Comparison of ENCODE assay signal across 8 cellular contexts in genomic region chr1:109619405-109619654, GRCh38. TPM values are rescaled to one million over a fixed set of nuclear protein-coding genes. Genes with fewer than 3 reads are reported as not detected.
DNase-seq lines count a peak whose midpoint lies in the region; ATAC-seq lines count a peak whose summit lies in the region.

Gene GNAT2 (minus strand): TSS chr1:109619616. CDS start chr1:109612870, 6,746 bp downstream.

- DNase-seq in central memory CD8-positive, alpha-beta T cell (ENCODE audit: low spot score in 2 of 2) = no peak
- DNase-seq in DMS 273 (lab: John Stamatoyannopoulos, UW; ENCODE audit: unreplicated experiment) (no peak), NCI-H774 (lab: John Stamatoyannopoulos, UW) (no peak), OCI-M2 (lab: John Stamatoyannopoulos, UW; ENCODE audit: unreplicated experiment) (no peak)

- H3K27me3 ChIP-seq in ACC112 (ENCODE audit: insufficient read depth, low read length) (no peaks in the 10 kb centered on the region), HUES64 (ENCODE audit: insufficient read depth, low read length) (no peaks in the 10 kb centered on the region), muscle layer of duodenum (ENCODE audit: low read depth, low read length) (no peaks in the 10 kb centered on the region)

- peak within 1 kb of the TSS; percentile 99 for H3K27ac Mint-ChIP-seq in central memory CD8-positive, alpha-beta T cell (ENCODE audit: low read depth)

- no peak for ATAC-seq in central memory CD8-positive, alpha-beta T cell (replicated peaks; ENCODE audit: extremely low read depth, poor library complexity, severe bottlenecking)
- no peak for ATAC-seq in GM19351 (IDR thresholded peaks at IDR 0.05; ENCODE audit: unreplicated experiment)

- H3K36me3 ChIP-seq in ACC112 (ENCODE audit: insufficient read depth, low read length) (no peaks in the 10 kb centered on the region), HUES64 (ENCODE audit: insufficient read depth, low read length) (no peaks in the 10 kb centered on the region), muscle layer of duodenum (ENCODE audit: control insufficient read depth in 1 of 2, insufficient read depth in 2 of 2, low read length in 2 of 2) (peaks cover 0 to 7% of the 10 kb centered on the region in 2 donors)

- H3K4me1 Mint-ChIP-seq in central memory CD8-positive, alpha-beta T cell = peaks cover 52% of the 10 kb centered on the region

- H3K4me1 ChIP-seq in ACC112 (ENCODE audit: control insufficient read depth, insufficient read depth, low read length, unreplicated experiment) (peaks cover 56% of the 10 kb centered on the region), HUES64 (ENCODE audit: insufficient read depth, low read length) (peaks cover 31% of the 10 kb centered on the region), muscle layer of duodenum (ENCODE audit: control insufficient read depth in 1 of 2, insufficient read depth in 2 of 2, low read length in 2 of 2) (peaks cover 17 to 44% of the 10 kb centered on the region in 2 donors)

- H3K79me2 ChIP-seq in ACC112 (ENCODE audit: control insufficient read depth, insufficient read depth, low read length, unreplicated experiment) = peaks cover 44% of the 10 kb centered on the region

- no peaks in the 10 kb centered on the region for H3K9me3 Mint-ChIP-seq in central memory CD8-positive, alpha-beta T cell

- H3K9me3 ChIP-seq in HUES64 (ENCODE audit: insufficient read depth, low read depth, low read length) (no peaks in the 10 kb centered on the region), muscle layer of duodenum (ENCODE audit: control insufficient read depth in 1 of 2, low read length in 2 of 2) (no peaks in the 10 kb centered on the region)

- WGBS in HUES64 = 24% methylated on average over 6 of the region's 6 CpGs

- peak within 1 kb of the TSS; percentile 78 for H3K9ac ChIP-seq in HUES64 (ENCODE audit: low read depth, low read length)

- peak within 1 kb of the TSS; percentile 75 for H2AFZ ChIP-seq in ACC112 (ENCODE audit: low read length, unreplicated experiment)

- H3K4me3 ChIP-seq in ACC112 (ENCODE audit: low read depth, low read length) = peak within 1 kb of the TSS; percentile 84
- H3K4me3 ChIP-seq in HUES64 (ENCODE audit: low read length) = peak within 1 kb of the TSS; percentile 85
- peak within 1 kb of the TSS; percentile 82 to 92 for H3K4me3 ChIP-seq in muscle layer of duodenum (ENCODE audit: low read depth in 1 of 2, low read length in 2 of 2)

- no peaks in the 10 kb centered on the region for H3K27me3 Mint-ChIP-seq in central memory CD8-positive, alpha-beta T cell

- peaks cover 12% of the 10 kb centered on the region for H3K36me3 Mint-ChIP-seq in central memory CD8-positive, alpha-beta T cell (ENCODE audit: insufficient read depth)

- H3K27ac ChIP-seq in ACC112 (ENCODE audit: low read depth, low read length) (peak within 1 kb of the TSS; percentile 92), HUES64 (ENCODE audit: low read depth, low read length) (peak within 1 kb of the TSS; percentile 40; the same call in 1 of the 2 replicates), muscle layer of duodenum (ENCODE audit: low read length) (peak within 1 kb of the TSS; percentile 93)

- H3K4me3 Mint-ChIP-seq in central memory CD8-positive, alpha-beta T cell = peak within 1 kb of the TSS; percentile 97

RNA-seq across cellular contexts. Expression of gene GNAT2, which starts in this region (rescaled TPM):
- polyA plus RNA-seq in HUES64 (2013, experiment 1 of 2) = 0.15 TPM
- not detected for polyA plus RNA-seq in HUES64 (2013, experiment 2 of 2)

Comparison
In these comparisons a context has a peak if more than half of its experiments do, and no peak if none do; other contexts are left out.
1. H3K27ac ChIP-seq: peak in every context shown above with its lines; median percentile 93 in muscle layer of duodenum; 92 in ACC112; 40 in HUES64.